ENCODE assay signal across 26 cellular contexts in the genomic region with DNA sequence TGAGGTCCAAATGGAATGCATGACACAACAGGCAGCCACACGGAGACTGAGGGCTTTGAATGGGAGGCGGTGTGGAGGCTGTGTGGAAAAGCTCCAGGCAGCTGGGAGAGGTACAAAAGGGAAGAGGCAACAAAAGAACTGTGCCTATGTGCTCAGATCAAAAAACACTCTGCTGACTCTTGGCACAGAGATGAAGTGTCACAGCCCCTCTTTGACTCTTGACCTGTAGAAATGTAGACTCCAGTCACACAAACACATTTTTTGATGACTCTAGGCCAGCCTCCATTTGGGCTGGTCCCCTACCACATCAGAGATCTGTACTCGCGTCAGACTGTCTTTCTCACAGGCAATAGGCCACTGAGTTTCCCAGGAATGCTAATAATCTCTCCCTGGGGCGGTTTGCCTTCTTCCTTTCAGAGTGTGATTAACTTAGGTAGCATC.
DNase-seq lines count a peak whose midpoint lies in the region; ATAC-seq, FAIRE-seq and TF ChIP-seq lines count a peak whose summit lies in the region.
"Had no signal": no experiment of that assay in that cellular context is flagged by ENCODE, and none has a peak within 500 bp of the region (broad histone marks: within the 10 kb centered on the region; RNA-seq: fewer than 3 reads in every experiment).

No MANE protein-coding gene starts in this region.

- no peak overlapping the region for H4K91ac ChIP-seq in H9 (ENCODE audit: insufficient read length, low read depth, low read length)

- TF ChIP-seq CTCF in H9 (conservative IDR thresholded peaks at IDR 0.05) (no peak), D721Med (IDR thresholded peaks at IDR 0.05; ENCODE audit: insufficient read depth, missing control alignments) (no peak)

- no peak overlapping the region for H2AK5ac ChIP-seq in H9 (ENCODE audit: insufficient read length, low read length)

- no peaks in the 10 kb centered on the region for H3K9me3 Mint-ChIP-seq in H9
- H3K9me3 Mint-ChIP-seq in stimulated activated naive CD8-positive, alpha-beta T cell treated with anti-CD3 and anti-CD28 coated beads, Interleukin-15, amount 100 ng/mL, for 72 hours: peaks cover 0 to 7% of the 10 kb centered on the region in 2 donors
- H3K9me3 Mint-ChIP-seq: nephron progenitor cell had no signal

- no peak overlapping the region for H4K5ac ChIP-seq in H9 (ENCODE audit: insufficient read length, low read depth, low read length)

- no peaks in the 10 kb centered on the region for H3K36me3 ChIP-seq in adipocyte (ENCODE audit: control insufficient read depth, insufficient read depth, low read length, severe bottlenecking)
- H3K36me3 ChIP-seq: brain microvascular endothelial cell, heart right ventricle, prostate gland had no signal

- H3K23ac ChIP-seq in H9 (ENCODE audit: insufficient read length, low read depth, low read length): no peak overlapping the region

- no peak overlapping the region for H2AFZ ChIP-seq in H9 (ENCODE audit: low read length)

- H3K79me2 ChIP-seq in H9 (ENCODE audit: insufficient read depth, low read length): no peaks in the 10 kb centered on the region

- H3K4me3 Mint-ChIP-seq in H9: no peak overlapping the region
- no peak overlapping the region for H3K4me3 Mint-ChIP-seq in stimulated activated naive CD8-positive, alpha-beta T cell treated with anti-CD3 and anti-CD28 coated beads, Interleukin-15, amount 100 ng/mL, for 72 hours
- H3K4me3 Mint-ChIP-seq: activated B cell treated with CpG ODN at 0.5 μM for 24 hours, CD14-positive monocyte, nephron progenitor cell had no signal

- peaks cover 15 to 17% of the 10 kb centered on the region in 2 experiments for H3K4me1 Mint-ChIP-seq in H9
- H3K4me1 Mint-ChIP-seq in stimulated activated naive CD8-positive, alpha-beta T cell treated with anti-CD3 and anti-CD28 coated beads, Interleukin-15, amount 100 ng/mL, for 72 hours: no peaks in the 10 kb centered on the region
- H3K4me1 Mint-ChIP-seq: activated B cell treated with CpG ODN at 0.5 μM for 24 hours, CD14-positive monocyte, nephron progenitor cell had no signal

- no peaks in the 10 kb centered on the region for H3K23me2 ChIP-seq in H9 (ENCODE audit: insufficient read length, low read depth, low read length, poor library complexity, severe bottlenecking)

- H2BK20ac ChIP-seq in H9 (ENCODE audit: low read depth, low read length, poor library complexity, severe bottlenecking): no peak overlapping the region

- no peaks in the 10 kb centered on the region for H3K36me3 Mint-ChIP-seq in H9 (ENCODE audit: insufficient read depth in 1 of 3, low read depth in 3 of 3)
- H3K36me3 Mint-ChIP-seq: CD14-positive monocyte had no signal

- WGBS in H9 (ENCODE audit: extremely low coverage, insufficient read length, low lambda C conversion rate): no CpG with 5 or more reads among the region's 5 CpGs

- ATAC-seq in Right ventricle myocardium superior (ENCODE audit: poor library complexity): no peak
- no peak for ATAC-seq in stimulated activated naive CD8-positive, alpha-beta T cell treated with anti-CD3 and anti-CD28 coated beads, Interleukin-15, amount 100 ng/mL, for 72 hours
- ATAC-seq: heart right ventricle, left ventricle myocardium superior, mucosa of descending colon had no signal

- H4K8ac ChIP-seq in H9 (replicated peaks; ENCODE audit: insufficient read length, low read depth, low read length): no peak overlapping the region

- H3K27me3 ChIP-seq in H9 (ENCODE audit: insufficient read depth, low read length) (no peaks in the 10 kb centered on the region), adipocyte (replicated peaks; ENCODE audit: control insufficient read depth, insufficient read depth, low read length) (no peaks in the 10 kb centered on the region)
- H3K27me3 ChIP-seq: brain microvascular endothelial cell, heart right ventricle had no signal

- no peaks in the 10 kb centered on the region for H3K79me1 ChIP-seq in H9 (ENCODE audit: insufficient read depth, low read depth, low read length, poor library complexity, severe bottlenecking)

- H3K4ac ChIP-seq in H9 (ENCODE audit: low read depth, low read length): no peak overlapping the region

- H3K27ac Mint-ChIP-seq in H9: peak overlapping the region in 1 of 3 experiments; percentile 87; a peak in 1 of 7 replicates
- H3K27ac Mint-ChIP-seq in stimulated activated naive CD8-positive, alpha-beta T cell treated with anti-CD3 and anti-CD28 coated beads, Interleukin-15, amount 100 ng/mL, for 72 hours: no peak overlapping the region
- H3K27ac Mint-ChIP-seq: activated B cell treated with CpG ODN at 0.5 μM for 24 hours; activated T-helper 2 cell treated with anti-CD3 and anti-CD28 coated beads, Interferon-gamma antibody, Interleukin-2, Interleukin-4, amounts not matched to agents 10 μg/mL and 5 μg/mL and 100 μg/mL, durations not matched to agents 14 hours and 24 hours and 36 hours; CD14-positive monocyte; nephron progenitor cell had no signal

- no peak overlapping the region for H3K56ac ChIP-seq in H9 (ENCODE audit: insufficient read length, low read depth, low read length)

- DNase-seq in AG20443 (ENCODE audit: low spot score) (peak; percentile 64), H9 (peak; percentile 33), adipocyte (ENCODE audit: low read depth) (peak; percentile 15), hepatic stellate cell (ENCODE audit: low spot score) (peak; percentile 17), Right ventricle myocardium superior (no peak), D721Med (ENCODE audit: insufficient read length, low spot score) (no peak)
- DNase-seq in stimulated activated naive CD8-positive, alpha-beta T cell treated with anti-CD3 and anti-CD28 coated beads, Interleukin-15, amount 100 ng/mL, for 72 hours: no peak
- DNase-seq in effector CD8-positive, alpha-beta T cell (lab: John Stamatoyannopoulos, UW): no peak
- DNase-seq: activated B cell treated with CpG ODN at 0.5 μM for 24 hours; activated CD4-positive, alpha-beta T cell treated with anti-CD3 and anti-CD28 coated beads, Interleukin-2, amount 50 U/mL, for 4 hours; activated CD8-positive, alpha-beta memory T cell treated with anti-CD3 and anti-CD28 coated beads, Interleukin-2, amount 50 U/mL, for 4 hours; brain microvascular endothelial cell; heart right ventricle; left ventricle myocardium superior; mucosa of descending colon; MV-4-11; NCI-H1694 treated with DMSO at 0.1 percent for 48 hours; NCI-H226; nephron progenitor cell; stimulated activated CD4-positive, alpha-beta T cell treated with anti-CD3 and anti-CD28 coated beads, Interleukin-1b, Interleukin-23, amount 100 ng/mL, for 48 hours had no signal

- H3K4me2 ChIP-seq in H9 (ENCODE audit: insufficient read depth, insufficient read length, low read length): no peak overlapping the region
- H3K4me2 ChIP-seq: KMS-11 had no signal

- H4K20me1 ChIP-seq in H9 (ENCODE audit: control insufficient read depth, insufficient read depth, insufficient read length): no peaks in the 10 kb centered on the region

- H3K14ac ChIP-seq in H9 (ENCODE audit: insufficient read depth, low read length): no peak overlapping the region; the same call in 1 of the 2 replicates

- H2BK120ac ChIP-seq in H9 (ENCODE audit: low read depth, low read length, poor library complexity, severe bottlenecking): no peak overlapping the region

- no peak overlapping the region for H2BK12ac ChIP-seq in H9 (ENCODE audit: insufficient read length, low read depth, low read length)

- FAIRE-seq in D721Med (lab: Jason Lieb, UNC): no peak
- FAIRE-seq: colon, G401.6 had no signal

- no peak overlapping the region for H2BK5ac ChIP-seq in H9 (ENCODE audit: insufficient read length, low read length)

- intact Hi-C loops in Right ventricle myocardium superior (cut with DNase I): no loop called here

- H3T11ph ChIP-seq in H9 (ENCODE audit: low read length): no peak overlapping the region

- no peaks in the 10 kb centered on the region for H3K27me3 Mint-ChIP-seq in H9 (ENCODE audit: low read depth)
- no peaks in the 10 kb centered on the region for H3K27me3 Mint-ChIP-seq in stimulated activated naive CD8-positive, alpha-beta T cell treated with anti-CD3 and anti-CD28 coated beads, Interleukin-15, amount 100 ng/mL, for 72 hours
- H3K27me3 Mint-ChIP-seq: activated B cell treated with CpG ODN at 0.5 μM for 24 hours had no signal

- H3K18ac ChIP-seq in H9 (ENCODE audit: insufficient read length, low read depth, low read length): no peak overlapping the region

- H2BK15ac ChIP-seq in H9 (ENCODE audit: low read depth, low read length): no peak overlapping the region

- no peak overlapping the region for H3K9ac ChIP-seq in H9 (ENCODE audit: extremely low read depth, insufficient read length, low read length)
- no peak overlapping the region for H3K9ac ChIP-seq in adipocyte (ENCODE audit: low read length)
- H3K9ac ChIP-seq: KMS-11 had no signal

- H3K9me3 ChIP-seq in H9 (ENCODE audit: control insufficient read depth, low read depth, low read length) (no peaks in the 10 kb centered on the region), adipocyte (ENCODE audit: control insufficient read depth, low read length) (no peaks in the 10 kb centered on the region)
- H3K9me3 ChIP-seq: heart right ventricle, mucosa of descending colon, prostate gland had no signal

- H3K4me1 ChIP-seq in H9 (ENCODE audit: insufficient read depth, low read length): no peaks in the 10 kb centered on the region; the same call in 1 of the 2 replicates
- no peaks in the 10 kb centered on the region for H3K4me1 ChIP-seq in adipocyte (ENCODE audit: control insufficient read depth, insufficient read depth, low read length)
- H3K4me1 ChIP-seq: heart right ventricle, prostate gland had no signal

- no peak overlapping the region for H3K4me3 ChIP-seq in adipocyte (ENCODE audit: low read length)
- H3K4me3 ChIP-seq: heart right ventricle, mucosa of descending colon, prostate gland had no signal

- H3K27ac ChIP-seq in H9 (ENCODE audit: insufficient read length, low read depth, low read length): no peak overlapping the region
- H3K27ac ChIP-seq: brain microvascular endothelial cell, heart right ventricle, KMS-11, prostate gland had no signal

Comparison
In these comparisons a context has a peak if more than half of its experiments do, and no peak if none do; other contexts are left out.
1. DNase-seq: peak in AG20443 (single experiment), H9 (single experiment), adipocyte (single experiment) and hepatic stellate cell (single experiment); none in Right ventricle myocardium superior (single experiment), stimulated activated naive CD8-positive, alpha-beta T cell treated with anti-CD3 and anti-CD28 coated beads, Interleukin-15, amount 100 ng/mL, for 72 hours (0 of 2), D721Med (single experiment) and effector CD8-positive, alpha-beta T cell (single experiment).